ENCODE assay signal across 23 cellular contexts in the genomic region with DNA sequence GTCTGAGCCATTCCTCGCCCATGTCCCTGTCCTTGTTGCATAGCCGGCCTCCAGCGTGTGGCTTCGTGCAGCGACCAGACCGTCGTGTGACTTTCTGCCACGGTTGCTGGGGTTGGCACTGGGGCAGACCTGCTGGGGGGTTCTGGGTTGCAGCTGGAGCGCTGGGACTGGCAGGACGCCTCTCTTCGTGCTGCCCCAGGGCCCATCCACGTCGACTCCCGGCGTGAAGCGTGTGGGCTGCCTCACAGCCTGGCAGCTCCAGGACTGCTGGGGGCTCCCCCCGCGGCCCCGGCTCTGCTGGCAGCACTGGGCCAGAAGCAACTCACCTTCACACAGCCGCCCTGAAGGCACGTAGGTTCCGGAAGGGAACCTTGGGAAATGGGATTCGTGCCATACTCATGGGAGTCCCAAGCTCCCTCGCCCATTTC. TPM values are rescaled to one million over a fixed set of nuclear protein-coding genes. Genes with fewer than 3 reads are reported as not detected.
A peak's percentile ranks its signal among the peaks of the same experiment; 100 is the strongest.
DNase-seq lines count a peak whose midpoint lies in the region; ATAC-seq and TF ChIP-seq lines count a peak whose summit lies in the region.
"Had no signal": no experiment of that assay in that cellular context is flagged by ENCODE, and none has a peak within 500 bp of the region (broad histone marks: within the 10 kb centered on the region; RNA-seq: fewer than 3 reads in every experiment).

No MANE protein-coding gene starts in this region.

- H3K36me3 ChIP-seq in mammary epithelial cell (ENCODE audit: insufficient read depth, low read length), result no peaks in the 10 kb centered on the region
- H3K36me3 ChIP-seq in lower lobe of right lung, result no peaks in the 10 kb centered on the region
- no peaks in the 10 kb centered on the region for H3K36me3 ChIP-seq in esophagus muscularis mucosa
- H3K36me3 ChIP-seq: BE2C had no signal

- no peak overlapping the region for H3K4me2 ChIP-seq in mammary epithelial cell (ENCODE audit: insufficient read depth, low read depth, low read length)
- H3K4me2 ChIP-seq: A549 had no signal

- peaks cover 31% of the 10 kb centered on the region for H3K27me3 Mint-ChIP-seq in type B pancreatic cell
- H3K27me3 Mint-ChIP-seq: CD4-positive, CD25-positive, alpha-beta regulatory T cell had no signal

- DNase-seq in Right ventricle myocardium superior, result peak; percentile 27
- DNase-seq in cardiac septum (ENCODE audit: low spot score), result no peak
- no peak for DNase-seq in mammary epithelial cell
- peak; percentile 34 for DNase-seq in lower lobe of right lung
- DNase-seq in esophagus muscularis mucosa (ENCODE audit: extremely low spot score), result no peak
- DNase-seq in type B pancreatic cell (ENCODE audit: extremely low spot score, unreplicated experiment), result no peak
- DNase-seq in activated effector memory CD4-positive, alpha-beta T cell treated with Interleukin-2 at 50 U/mL for 16 hours, result no peak
- DNase-seq: BE2C; CD4-positive, CD25-positive, alpha-beta regulatory T cell; GM23248; H9; HFFc6; MM.1S; NCI-H1048; NCI-H1436; NCI-H187 treated with DMSO at 0.1 percent for 48 hours; NCI-H2107; NCI-H510A; NCI-H748 treated with DMSO at 0.1 percent for 48 hours had no signal

- H3K4me1 ChIP-seq in mammary epithelial cell (ENCODE audit: insufficient read depth, low read length) (no peaks in the 10 kb centered on the region), lower lobe of right lung (no peaks in the 10 kb centered on the region), esophagus muscularis mucosa (peaks cover 0 to 11% (median 10%) of the 10 kb centered on the region in 4 donors)
- H3K4me1 ChIP-seq: BE2C had no signal

- no peaks in the 10 kb centered on the region for H3K9me3 Mint-ChIP-seq in type B pancreatic cell
- H3K9me3 Mint-ChIP-seq: CD4-positive, CD25-positive, alpha-beta regulatory T cell; H9; HFFc6 had no signal

- no peaks in the 10 kb centered on the region for H3K9me3 ChIP-seq in mammary epithelial cell (replicated peaks; ENCODE audit: insufficient read depth, low read length)
- no peaks in the 10 kb centered on the region for H3K9me3 ChIP-seq in lower lobe of right lung
- no peaks in the 10 kb centered on the region for H3K9me3 ChIP-seq in esophagus muscularis mucosa
- H3K9me3 ChIP-seq: A549, BE2C had no signal

- H3K79me2 ChIP-seq in mammary epithelial cell (ENCODE audit: insufficient read depth, low read length), result no peaks in the 10 kb centered on the region

- no peak overlapping the region for H3K4me3 ChIP-seq in mammary epithelial cell (replicated peaks in 1 of 3; ENCODE audit: insufficient read depth in 1 of 3, low read depth in 2 of 3, low read length in 3 of 3)
- no peak overlapping the region for H3K4me3 ChIP-seq in lower lobe of right lung
- no peak overlapping the region for H3K4me3 ChIP-seq in esophagus muscularis mucosa
- H3K4me3 ChIP-seq: A549, GM23248, K562 had no signal

- H3K27me3 ChIP-seq in mammary epithelial cell (ENCODE audit: insufficient read depth, low read length) (peaks cover 2% of the 10 kb centered on the region), lower lobe of right lung (ENCODE audit: low read depth) (peaks cover 68% of the 10 kb centered on the region), esophagus muscularis mucosa (peaks cover 0 to 98% (median 28%) of the 10 kb centered on the region in 4 donors)

- H3K27ac ChIP-seq in mammary epithelial cell (ENCODE audit: insufficient read depth, low read depth, low read length) (no peak overlapping the region), lower lobe of right lung (no peak overlapping the region), esophagus muscularis mucosa (replicated peaks in 1 of 4) (no peak overlapping the region)
- H3K27ac ChIP-seq: A549, GM23248 had no signal

- in situ Hi-C loops in mammary epithelial cell (cut with MboI; ENCODE audit: low sequenced_read_pairs in 2 of 2), result no loop called here

- H3K36me3 Mint-ChIP-seq in type B pancreatic cell, result no peaks in the 10 kb centered on the region
- H3K36me3 Mint-ChIP-seq: CD4-positive, CD25-positive, alpha-beta regulatory T cell had no signal

- no peak overlapping the region for H3K4me3 Mint-ChIP-seq in type B pancreatic cell
- H3K4me3 Mint-ChIP-seq: CD4-positive, CD25-positive, alpha-beta regulatory T cell; HFFc6 had no signal

- H4K20me1 ChIP-seq in mammary epithelial cell (ENCODE audit: insufficient read depth, low read length), result no peaks in the 10 kb centered on the region

- no peak for TF ChIP-seq CTCF in mammary epithelial cell (conservative IDR thresholded peaks at IDR 0.05 in 1 of 2, IDR thresholded peaks at IDR 0.05 in 1 of 2; ENCODE audit: extremely low read depth in 1 of 2, insufficient read depth in 1 of 2, low read depth in 1 of 2, low read length in 2 of 2)
- TF ChIP-seq CTCF in lower lobe of right lung (IDR thresholded peaks at IDR 0.05), result no peak
- TF ChIP-seq CTCF in esophagus muscularis mucosa (IDR thresholded peaks at IDR 0.05), result no peak
- TF ChIP-seq CTCF in type B pancreatic cell (conservative IDR thresholded peaks at IDR 0.05), result no peak

- dilution Hi-C loops in mammary epithelial cell (cut with HindIII; ENCODE audit: low sequenced_read_pairs), result loop anchor here (10.0 kb wide), 1 partner anchor 47 kb away; a partner anchor contains a TSS

- no peak for TF ChIP-seq EP300 in esophagus muscularis mucosa (IDR thresholded peaks at IDR 0.05)

- no peak for TF ChIP-seq POLR2A in esophagus muscularis mucosa (IDR thresholded peaks at IDR 0.05; ENCODE audit: low read depth)

- H2AFZ ChIP-seq in mammary epithelial cell (ENCODE audit: low read depth, low read length), result peak overlapping the region; percentile 34
- H2AFZ ChIP-seq: GM23248 had no signal

- H3K27ac Mint-ChIP-seq in type B pancreatic cell, result no peak overlapping the region
- H3K27ac Mint-ChIP-seq: CD4-positive, CD25-positive, alpha-beta regulatory T cell; H9; HFFc6 had no signal

- H3K9ac ChIP-seq in mammary epithelial cell (ENCODE audit: insufficient read depth, low read length), result no peak overlapping the region
- H3K9ac ChIP-seq: GM23248 had no signal

- H3K4me1 Mint-ChIP-seq in type B pancreatic cell (ENCODE audit: unreplicated experiment), result peaks cover 16% of the 10 kb centered on the region

- no TSS peak for BruUV-seq in mammary epithelial cell (replicated peaks; lab: Mats Ljungman, UMichigan)

- WGBS in mammary epithelial cell (ENCODE audit: low coverage, missing lambda C conversion rate), result 4% methylated on average over 15 of the region's 24 CpGs
- 45% methylated on average over 12 of the region's 24 CpGs for WGBS in esophagus muscularis mucosa

- CTCF ChIA-PET in mammary epithelial cell (lab: Charles Lee; ENCODE audit: low non-redundant PET), result no interaction called here

- ATAC-seq in Right ventricle myocardium superior (ENCODE audit: poor library complexity) (no peak), lower lobe of right lung (no peak)
- ATAC-seq: A549, K562, Panc1 had no signal

- intact Hi-C loops in Right ventricle myocardium superior (cut with DNase I), result no loop called here
- intact Hi-C loops in cardiac septum (cut with DNase I), result no loop called here
- intact Hi-C loops in mammary epithelial cell (cut with micrococcal nuclease), result loop anchor here (10.0 kb wide), 1 partner anchor 93 kb away; no protein-coding TSS in a partner anchor
- intact Hi-C loops in lower lobe of right lung (cut with DNase I), result no loop called here
- intact Hi-C loops in esophagus muscularis mucosa (cut with DNase I), result no loop called here

RNA-seq across cellular contexts. Expression of a gene that starts 52.0 kb away (rescaled TPM):
- not detected for total RNA-seq in Right ventricle myocardium superior
- not detected for total RNA-seq in cardiac septum
- total RNA-seq in mammary epithelial cell, result not detected
- not detected for polyA plus RNA-seq in mammary epithelial cell
- not detected for polyA minus RNA-seq in mammary epithelial cell
- total RNA-seq in lower lobe of right lung, result not detected
- under 1 TPM; 0.17 to 0.58 (median 0.46) TPM for total RNA-seq in esophagus muscularis mucosa
- total RNA-seq in type B pancreatic cell (ENCODE audit: low replicate concordance), result 1.6 TPM in 1 of 2 replicates, not detected in the other
- total RNA-seq: HFFc6, K562, SK-MEL-5 had no signal
- polyA plus RNA-seq: K562 had no signal

Comparison
In these comparisons a context has a peak if more than half of its experiments do, and no peak if none do; other contexts are left out.
1. DNase-seq: peak in Right ventricle myocardium superior (single experiment) and lower lobe of right lung (single experiment); none in cardiac septum (single experiment), mammary epithelial cell (single experiment), esophagus muscularis mucosa (single experiment), type B pancreatic cell (single experiment) and activated effector memory CD4-positive, alpha-beta T cell treated with Interleukin-2 at 50 U/mL for 16 hours (single experiment).